In the genomic region with DNA sequence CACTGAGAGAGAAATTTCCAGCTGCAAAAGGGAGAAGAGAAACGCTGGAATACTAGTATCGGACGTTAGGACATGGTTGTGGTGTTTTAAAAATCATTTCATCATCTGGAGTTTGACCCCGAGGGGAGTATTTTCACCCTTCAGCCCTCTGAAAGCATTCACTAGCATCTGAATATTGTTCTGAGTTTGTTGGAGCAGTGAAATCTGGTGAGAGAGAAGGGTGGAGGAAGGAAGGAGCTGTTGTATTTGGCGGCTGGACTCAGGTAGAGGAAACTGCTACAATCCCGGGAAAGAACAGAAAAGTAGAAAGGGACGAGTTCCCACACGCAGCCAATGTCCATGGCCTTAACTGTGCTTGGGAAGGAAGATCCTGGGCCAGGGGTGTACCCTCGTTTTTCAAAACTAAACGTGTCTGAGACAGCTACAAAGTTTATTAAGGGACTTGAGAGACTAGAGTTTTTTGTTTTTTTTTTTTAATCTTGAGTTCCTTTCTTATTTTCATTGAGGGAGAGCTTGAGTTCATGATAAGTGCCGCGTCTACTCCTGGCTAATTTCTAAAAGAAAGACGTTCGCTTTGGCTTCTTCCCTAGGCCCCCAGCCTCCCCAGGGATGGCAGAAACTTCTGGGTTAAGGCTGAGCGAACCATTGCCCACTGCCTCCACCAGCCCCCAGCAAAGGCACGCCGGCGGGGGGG, we compare ENCODE assay signal across 8 cellular contexts. TPM values are rescaled to one million over a fixed set of nuclear protein-coding genes. Genes with fewer than 3 reads are reported as not detected.
DNase-seq lines count a peak whose midpoint lies in the region; ATAC-seq and TF ChIP-seq lines count a peak whose summit lies in the region.

No MANE protein-coding gene starts in this region.

- H3K4me3 Mint-ChIP-seq in natural killer cell = peak overlapping the region; percentile 97

- H3K9me3 Mint-ChIP-seq in natural killer cell = no peaks in the 10 kb centered on the region

- H3K4me1 Mint-ChIP-seq in natural killer cell = peaks cover 76 to 78% of the 10 kb centered on the region in 2 donors

- peaks cover 41% of the 10 kb centered on the region for H3K79me2 ChIP-seq in ACC112 (ENCODE audit: control insufficient read depth, insufficient read depth, low read length, unreplicated experiment)

- peak; percentile 8 for ATAC-seq in GM18511 (IDR thresholded peaks at IDR 0.05; ENCODE audit: unreplicated experiment)
- ATAC-seq in natural killer cell = no peak
- ATAC-seq in GM19397 (IDR thresholded peaks at IDR 0.05; ENCODE audit: unreplicated experiment) = no peak

- H3K27ac ChIP-seq in ACC112 (ENCODE audit: low read depth, low read length) = peak overlapping the region; percentile 97
- H3K27ac ChIP-seq in epithelial cell of prostate = peak overlapping the region; percentile 97

- peaks cover 31% of the 10 kb centered on the region for H3K4me1 ChIP-seq in ACC112 (ENCODE audit: control insufficient read depth, insufficient read depth, low read length, unreplicated experiment)

- no peaks in the 10 kb centered on the region for H3K27me3 ChIP-seq in ACC112 (ENCODE audit: insufficient read depth, low read length)

- no peaks in the 10 kb centered on the region for H3K27me3 Mint-ChIP-seq in natural killer cell (ENCODE audit: low read depth in 2 of 2)

- peak overlapping the region; percentile 99 to 100 for H3K27ac Mint-ChIP-seq in natural killer cell

- peak overlapping the region; percentile 89 for H2AFZ ChIP-seq in ACC112 (ENCODE audit: low read length, unreplicated experiment)

- H3K4me3 ChIP-seq in ACC112 (ENCODE audit: low read depth, low read length) = peak overlapping the region; percentile 95

- intact Hi-C loops in natural killer cell (cut with micrococcal nuclease) = loop anchor here (1.0 to 10.0 kb wide), 5 partner anchors 20 to 1061 kb away; partner anchors contain the start of genes DUSP16, GPR19 and GSG1

- peaks cover 30% of the 10 kb centered on the region for H3K36me3 Mint-ChIP-seq in natural killer cell

- TF ChIP-seq CTCF in natural killer cell (IDR thresholded peaks at IDR 0.05) = no peak

- DNase-seq in SW480 (ENCODE audit: low spot score) (peak; percentile 57), epithelial cell of prostate (ENCODE audit: low read depth, low spot score) (no peak), natural killer cell (no peak), AG08396 (ENCODE audit: low spot score) (no peak), HK-2 (ENCODE audit: unreplicated experiment) (no peak)

- peaks cover 19% of the 10 kb centered on the region for H3K36me3 ChIP-seq in ACC112 (ENCODE audit: insufficient read depth, low read length)

RNA-seq across cellular contexts. Expression of gene CDKN1B, which starts 0.9 kb away (rescaled TPM):
- 100 to 1,000 TPM; 119 to 207 (median 130) TPM for total RNA-seq in natural killer cell

RNA-seq across cellular contexts. Expression of gene GPR19, which starts 20.3 kb away (rescaled TPM):
- total RNA-seq in natural killer cell = 1 to 10 TPM in 2 of 3 donors, under 1 TPM in 1; 0.45 to 2.6 (median 2.2) TPM
